Comparison of ENCODE assay signal across 16 cellular contexts in genomic region chr4:148214529-148215166, GRCh38.
DNase-seq lines count a peak whose midpoint lies in the region; ATAC-seq and TF ChIP-seq lines count a peak whose summit lies in the region.
"Had no signal": no experiment of that assay in that cellular context is flagged by ENCODE, and none has a peak within 500 bp of the region (broad histone marks: within the 10 kb centered on the region; RNA-seq: fewer than 3 reads in every experiment).

No MANE protein-coding gene starts in this region.

- H3K4me3 Mint-ChIP-seq in chondrocyte (ENCODE audit: unreplicated experiment): no peak overlapping the region
- H3K4me3 Mint-ChIP-seq: central memory CD8-positive, alpha-beta T cell had no signal

- H3K27ac Mint-ChIP-seq in chondrocyte (ENCODE audit: unreplicated experiment): no peak overlapping the region

- ATAC-seq in psoas muscle: peak; percentile 98 to 100 (median 99)
- no peak for ATAC-seq in right lobe of liver

- H3K9me3 ChIP-seq in mammary epithelial cell (replicated peaks; ENCODE audit: insufficient read depth, low read length) (no peaks in the 10 kb centered on the region), left ventricle myocardium inferior (replicated peaks) (peaks cover 9% of the 10 kb centered on the region), psoas muscle (no peaks in the 10 kb centered on the region), right lobe of liver (no peaks in the 10 kb centered on the region)
- H3K9me3 ChIP-seq: uterus had no signal

- no peak for TF ChIP-seq POLR2A in right lobe of liver (IDR thresholded peaks at IDR 0.05)

- DNase-seq in ELR (ENCODE audit: low read depth) (peak; percentile 10), mammary epithelial cell (peak; percentile 10), left ventricle myocardium inferior (peak; percentile 51), psoas muscle (peak; percentile 72 to 89), right lobe of liver (no peak), inferior parietal cortex (ENCODE audit: extremely low spot score) (no peak), chondrocyte (ENCODE audit: low spot score) (no peak)
- no peak for DNase-seq in stimulated activated CD8-positive, alpha-beta memory T cell treated with anti-CD3 and anti-CD28 coated beads, Interleukin-4, amount 100 ng/mL, for 48 hours
- DNase-seq: activated CD4-positive, CD25-positive, alpha-beta regulatory T cell treated with anti-CD3 and anti-CD28 coated beads, Interleukin-2, amount 50 U/mL, for 72 hours; GF-D8; NCI-H1417 treated with DMSO at 0.1 percent for 48 hours; NCI-H526 treated with DMSO at 0.1 percent for 48 hours; SIG-M5 had no signal

- H3K4me1 ChIP-seq in mammary epithelial cell (ENCODE audit: insufficient read depth, low read length) (no peaks in the 10 kb centered on the region), left ventricle myocardium inferior (peaks cover 67% of the 10 kb centered on the region), psoas muscle (peaks cover 19% of the 10 kb centered on the region), right lobe of liver (peaks cover 0 to 4% (median 0%) of the 10 kb centered on the region in 4 donors)
- H3K4me1 ChIP-seq: uterus had no signal

- peaks cover 16% of the 10 kb centered on the region for H3K27me3 Mint-ChIP-seq in chondrocyte (ENCODE audit: low read depth)
- H3K27me3 Mint-ChIP-seq: central memory CD8-positive, alpha-beta T cell had no signal

- H3K79me2 ChIP-seq in mammary epithelial cell (ENCODE audit: insufficient read depth, low read length): no peaks in the 10 kb centered on the region

- no peaks in the 10 kb centered on the region for H3K27me3 ChIP-seq in mammary epithelial cell (ENCODE audit: insufficient read depth, low read length)
- no peaks in the 10 kb centered on the region for H3K27me3 ChIP-seq in left ventricle myocardium inferior (ENCODE audit: low read depth)
- H3K27me3 ChIP-seq in psoas muscle (ENCODE audit: insufficient read depth in 3 of 3, low read length in 2 of 3): no peaks in the 10 kb centered on the region
- no peaks in the 10 kb centered on the region for H3K27me3 ChIP-seq in right lobe of liver
- H3K27me3 ChIP-seq: uterus had no signal

- H3K27ac ChIP-seq in mammary epithelial cell (ENCODE audit: insufficient read depth, low read depth, low read length) (no peak overlapping the region), left ventricle myocardium inferior (replicated peaks) (peak overlapping the region; percentile 79), psoas muscle (peak overlapping the region; percentile 56), right lobe of liver (no peak overlapping the region)
- H3K27ac ChIP-seq: uterus had no signal

- dilution Hi-C loops in mammary epithelial cell (cut with HindIII; ENCODE audit: low sequenced_read_pairs): no loop called here

- no peaks in the 10 kb centered on the region for H4K20me1 ChIP-seq in mammary epithelial cell (ENCODE audit: insufficient read depth, low read length)

- no peak overlapping the region for H3K9ac ChIP-seq in mammary epithelial cell (ENCODE audit: insufficient read depth, low read length)

- 24% methylated on average over 11 of the region's 11 CpGs for WGBS in mammary epithelial cell (ENCODE audit: low coverage, missing lambda C conversion rate)
- 21 to 27% (median 24%) methylated on average over 11 of the region's 11 CpGs for WGBS in psoas muscle, 3 donors
- 77% methylated on average over 10 of the region's 11 CpGs for WGBS in right lobe of liver (ENCODE audit: insufficient coverage, low coverage, low lambda C conversion rate, missing lambda C conversion rate)

- no peak overlapping the region for H3K4me2 ChIP-seq in mammary epithelial cell (ENCODE audit: insufficient read depth, low read depth, low read length)

- H3K4me1 Mint-ChIP-seq in chondrocyte (ENCODE audit: low read depth): no peaks in the 10 kb centered on the region

- BruUV-seq in mammary epithelial cell (replicated peaks; lab: Mats Ljungman, UMichigan): no TSS peak

- in situ Hi-C loops in mammary epithelial cell (cut with MboI; ENCODE audit: low sequenced_read_pairs in 2 of 2): no loop called here

- H3K4me3 ChIP-seq in mammary epithelial cell (replicated peaks in 1 of 3; ENCODE audit: insufficient read depth in 1 of 3, low read depth in 2 of 3, low read length in 3 of 3) (no peak overlapping the region), left ventricle myocardium inferior (peak overlapping the region; percentile 32), psoas muscle (peak overlapping the region; percentile 42), right lobe of liver (no peak overlapping the region)
- H3K4me3 ChIP-seq: lung, uterus had no signal

- H3K36me3 ChIP-seq in mammary epithelial cell (ENCODE audit: insufficient read depth, low read length): no peaks in the 10 kb centered on the region
- no peaks in the 10 kb centered on the region for H3K36me3 ChIP-seq in left ventricle myocardium inferior
- H3K36me3 ChIP-seq in psoas muscle (ENCODE audit: insufficient read depth in 1 of 2, low read depth in 1 of 2): no peaks in the 10 kb centered on the region
- H3K36me3 ChIP-seq in right lobe of liver: no peaks in the 10 kb centered on the region
- H3K36me3 ChIP-seq: uterus had no signal

- CTCF ChIA-PET in mammary epithelial cell (lab: Charles Lee; ENCODE audit: low non-redundant PET): no interaction called here

- no peaks in the 10 kb centered on the region for H3K9me3 Mint-ChIP-seq in chondrocyte (ENCODE audit: low read depth)
- H3K9me3 Mint-ChIP-seq: central memory CD8-positive, alpha-beta T cell had no signal

- TF ChIP-seq CTCF in mammary epithelial cell (conservative IDR thresholded peaks at IDR 0.05 in 1 of 2, IDR thresholded peaks at IDR 0.05 in 1 of 2; ENCODE audit: extremely low read depth in 1 of 2, insufficient read depth in 1 of 2, low read depth in 1 of 2, low read length in 2 of 2): no peak
- TF ChIP-seq CTCF in left ventricle myocardium inferior (IDR thresholded peaks at IDR 0.05; ENCODE audit: borderline replicate concordance): no peak
- no peak for TF ChIP-seq CTCF in psoas muscle (IDR thresholded peaks at IDR 0.05)
- TF ChIP-seq CTCF in right lobe of liver (IDR thresholded peaks at IDR 0.05): no peak
- no peak for TF ChIP-seq CTCF in chondrocyte (IDR thresholded peaks at IDR 0.05)

- no peak overlapping the region for H2AFZ ChIP-seq in mammary epithelial cell (ENCODE audit: low read depth, low read length)

- no peaks in the 10 kb centered on the region for H3K36me3 Mint-ChIP-seq in chondrocyte (ENCODE audit: low read depth)

- intact Hi-C loops in mammary epithelial cell (cut with micrococcal nuclease): no loop called here
- intact Hi-C loops in left ventricle myocardium inferior (cut with micrococcal nuclease): no loop called here
- intact Hi-C loops in psoas muscle (cut with DNase I): no loop called here
- intact Hi-C loops in right lobe of liver (cut with DNase I): no loop called here

Comparison
In these comparisons a context has a peak if more than half of its experiments do, and no peak if none do; other contexts are left out.
1. DNase-seq: peak in ELR (single experiment), mammary epithelial cell (single experiment), left ventricle myocardium inferior (single experiment) and psoas muscle (2 of 2); none in stimulated activated CD8-positive, alpha-beta memory T cell treated with anti-CD3 and anti-CD28 coated beads, Interleukin-4, amount 100 ng/mL, for 48 hours (single experiment), right lobe of liver (0 of 3), inferior parietal cortex (single experiment) and chondrocyte (single experiment).
2. H3K27ac ChIP-seq: peak in left ventricle myocardium inferior (single experiment) and psoas muscle (single experiment); none in mammary epithelial cell (single experiment) and right lobe of liver (0 of 3).
3. H3K4me3 ChIP-seq: peak in left ventricle myocardium inferior (single experiment) and psoas muscle (single experiment); none in mammary epithelial cell (0 of 3) and right lobe of liver (0 of 3).
4. ATAC-seq: peak in psoas muscle (4 of 4); none in right lobe of liver (0 of 4).